ENCODE assay signal across 1 cellular context in the genomic region with DNA sequence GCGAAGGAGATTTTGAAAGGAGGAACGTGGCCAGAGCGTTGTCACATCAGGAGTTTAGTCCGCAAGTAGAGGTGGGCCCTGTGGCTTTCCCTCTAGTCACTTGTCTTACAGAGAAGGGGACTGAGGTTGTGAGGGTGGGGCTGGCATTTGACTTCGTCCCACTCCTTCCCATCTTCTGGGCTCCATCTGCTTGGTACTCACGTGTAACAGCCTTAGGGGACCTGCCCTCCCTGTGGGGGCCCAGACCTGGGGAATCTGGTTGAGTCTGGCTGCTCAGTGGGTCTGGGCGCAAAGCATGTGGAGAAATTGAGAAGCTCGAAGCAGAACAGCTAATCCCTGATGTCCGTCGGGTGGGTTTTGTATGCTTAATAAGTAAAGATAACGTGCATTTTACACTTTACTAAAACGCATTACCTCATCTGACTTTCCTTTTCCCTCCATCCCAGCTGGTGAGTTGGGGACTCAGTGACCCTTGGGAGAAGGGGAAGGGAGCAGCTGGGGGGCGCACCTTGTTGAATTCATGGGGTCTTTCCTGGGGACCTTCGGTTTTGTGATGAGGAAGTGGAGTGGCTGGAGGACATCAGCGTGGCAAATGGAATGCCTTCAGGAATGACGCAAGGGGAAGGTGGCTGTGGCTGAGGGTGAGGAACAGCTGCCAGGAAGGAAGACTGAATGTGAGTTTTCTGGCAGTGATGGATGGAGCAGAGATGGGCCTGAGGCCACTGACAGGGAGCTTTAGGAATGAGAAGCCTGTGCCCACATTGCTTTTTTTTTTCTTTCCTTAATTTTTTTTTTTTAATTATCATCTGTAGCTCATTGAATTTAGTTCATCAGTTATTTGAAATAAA.
TF ChIP-seq lines count a peak whose summit lies in the region.

No MANE protein-coding gene starts in this region.

TF ChIP-seq in SK-N-SH treated with all-trans-retinoic acid at 6 μM for 48 hours, 23 proteins besides CTCF, POLR2A, EP300 and RAD21 (continued from another document):
- TF ChIP-seq, protein P1, sequence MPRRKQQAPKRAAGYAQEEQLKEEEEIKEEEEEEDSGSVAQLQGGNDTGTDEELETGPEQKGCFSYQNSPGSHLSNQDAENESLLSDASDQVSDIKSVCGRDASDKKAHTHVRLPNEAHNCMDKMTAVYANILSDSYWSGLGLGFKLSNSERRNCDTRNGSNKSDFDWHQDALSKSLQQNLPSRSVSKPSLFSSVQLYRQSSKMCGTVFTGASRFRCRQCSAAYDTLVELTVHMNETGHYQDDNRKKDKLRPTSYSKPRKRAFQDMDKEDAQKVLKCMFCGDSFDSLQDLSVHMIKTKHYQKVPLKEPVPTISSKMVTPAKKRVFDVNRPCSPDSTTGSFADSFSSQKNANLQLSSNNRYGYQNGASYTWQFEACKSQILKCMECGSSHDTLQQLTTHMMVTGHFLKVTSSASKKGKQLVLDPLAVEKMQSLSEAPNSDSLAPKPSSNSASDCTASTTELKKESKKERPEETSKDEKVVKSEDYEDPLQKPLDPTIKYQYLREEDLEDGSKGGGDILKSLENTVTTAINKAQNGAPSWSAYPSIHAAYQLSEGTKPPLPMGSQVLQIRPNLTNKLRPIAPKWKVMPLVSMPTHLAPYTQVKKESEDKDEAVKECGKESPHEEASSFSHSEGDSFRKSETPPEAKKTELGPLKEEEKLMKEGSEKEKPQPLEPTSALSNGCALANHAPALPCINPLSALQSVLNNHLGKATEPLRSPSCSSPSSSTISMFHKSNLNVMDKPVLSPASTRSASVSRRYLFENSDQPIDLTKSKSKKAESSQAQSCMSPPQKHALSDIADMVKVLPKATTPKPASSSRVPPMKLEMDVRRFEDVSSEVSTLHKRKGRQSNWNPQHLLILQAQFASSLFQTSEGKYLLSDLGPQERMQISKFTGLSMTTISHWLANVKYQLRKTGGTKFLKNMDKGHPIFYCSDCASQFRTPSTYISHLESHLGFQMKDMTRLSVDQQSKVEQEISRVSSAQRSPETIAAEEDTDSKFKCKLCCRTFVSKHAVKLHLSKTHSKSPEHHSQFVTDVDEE (CRISPR knock-in tag; IDR thresholded peaks at IDR 0.05) = 0 out of 2 replicates have a peak, but pooled peaks have one; percentile 36
- no peak for TF ChIP-seq BACH2 (CRISPR knock-in tag; IDR thresholded peaks at IDR 0.05; ENCODE audit: borderline replicate concordance)
- TF ChIP-seq GLIS3 (CRISPR knock-in tag; IDR thresholded peaks at IDR 0.05) = 0 out of 2 replicates have a peak, but pooled peaks have one; percentile 1
- TF ChIP-seq ZC3H10 (CRISPR knock-in tag; IDR thresholded peaks at IDR 0.05) = no peak
